ENCODE assay signal across 21 cellular contexts in the genomic region with DNA sequence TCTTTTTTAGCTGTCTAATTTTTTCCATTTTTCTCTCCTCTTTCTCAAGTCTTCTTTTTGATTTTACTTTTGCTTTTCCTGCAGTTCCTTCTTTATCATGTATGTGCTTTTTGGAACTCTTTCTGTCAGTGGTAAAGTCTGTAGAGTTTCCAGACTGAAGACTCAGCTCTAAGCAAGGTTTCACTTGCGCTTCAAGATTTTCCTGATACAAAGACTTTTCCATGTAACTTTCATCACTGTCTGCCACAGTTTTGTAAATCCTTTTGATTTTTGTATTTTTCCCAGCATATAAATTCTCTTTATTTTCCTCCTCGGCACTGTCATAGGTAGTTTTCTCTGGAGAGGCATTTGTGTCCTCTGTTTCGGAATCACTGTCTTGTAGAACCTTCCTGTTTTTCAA.
"Had no signal": no experiment of that assay in that cellular context is flagged by ENCODE, and none has a peak within 500 bp of the region (broad histone marks: within the 10 kb centered on the region; RNA-seq: fewer than 3 reads in every experiment).

No MANE protein-coding gene starts in this region.

- ATAC-seq: esophagus mucosa; gastroesophageal sphincter; heart left ventricle; left lobe of liver; natural killer cell treated with Interleukin-12 subunit alpha and Interleukin-12 subunit beta and Interleukin-15 and Interleukin-18, amount 100 ng/mL, for 72 hours; stimulated activated naive CD8-positive, alpha-beta T cell treated with anti-CD3 and anti-CD28 coated beads, Interleukin-15, amount 100 ng/mL, for 72 hours had no signal

- H3K9me3 ChIP-seq: gastroesophageal sphincter, heart left ventricle, suprapubic skin, transverse colon, vagina had no signal

- H3K4me3 Mint-ChIP-seq: activated CD4-positive, alpha-beta T cell treated with anti-CD3 and anti-CD28 coated beads, Interleukin-2, amount 10 ng/mL, durations not matched to agents 24 days and 14 days; activated naive CD8-positive, alpha-beta T cell; activated T-helper 1 cell treated with anti-CD3 and anti-CD28 coated beads, Interleukin-12 subunit alpha, Interleukin-12 subunit beta, Interleukin-2, Interleukin-4 antibody, amounts not matched to agents 30 ng/mL and 10 ng/mL and 1 ng/mL, durations not matched to agents 14 hours and 24 hours and 36 hours; mesothelial cell of epicardium; natural killer cell treated with Interleukin-12 subunit alpha and Interleukin-12 subunit beta and Interleukin-15 and Interleukin-18, amount 100 ng/mL, for 72 hours; stimulated activated naive CD8-positive, alpha-beta T cell treated with anti-CD3 and anti-CD28 coated beads, Interleukin-15, amount 100 ng/mL, for 72 hours had no signal

- H3K27ac Mint-ChIP-seq: activated CD4-positive, alpha-beta T cell treated with anti-CD3 and anti-CD28 coated beads, Interleukin-2, amount 10 ng/mL, durations not matched to agents 24 days and 14 days; activated naive CD8-positive, alpha-beta T cell; activated T-helper 1 cell treated with anti-CD3 and anti-CD28 coated beads, Interleukin-12 subunit alpha, Interleukin-12 subunit beta, Interleukin-2, Interleukin-4 antibody, amounts not matched to agents 30 ng/mL and 10 ng/mL and 1 ng/mL, durations not matched to agents 14 hours and 24 hours and 36 hours; mesothelial cell of epicardium; natural killer cell treated with Interleukin-12 subunit alpha and Interleukin-12 subunit beta and Interleukin-15 and Interleukin-18, amount 100 ng/mL, for 72 hours; progenitor cell of endocrine pancreas; stimulated activated naive CD8-positive, alpha-beta T cell treated with anti-CD3 and anti-CD28 coated beads, Interleukin-15, amount 100 ng/mL, for 72 hours had no signal

- H3K27me3 Mint-ChIP-seq: activated CD4-positive, alpha-beta T cell treated with anti-CD3 and anti-CD28 coated beads, Interleukin-2, amount 10 ng/mL, durations not matched to agents 24 days and 14 days; activated naive CD8-positive, alpha-beta T cell; natural killer cell treated with Interleukin-12 subunit alpha and Interleukin-12 subunit beta and Interleukin-15 and Interleukin-18, amount 100 ng/mL, for 72 hours; progenitor cell of endocrine pancreas; stimulated activated naive CD8-positive, alpha-beta T cell treated with anti-CD3 and anti-CD28 coated beads, Interleukin-15, amount 100 ng/mL, for 72 hours had no signal

- DNase-seq: activated CD4-positive, alpha-beta T cell treated with anti-CD3 and anti-CD28 coated beads, Interleukin-2, amount 10 ng/mL, durations not matched to agents 24 days and 14 days; activated CD4-positive, CD25-positive, alpha-beta regulatory T cell; activated CD8-positive, alpha-beta memory T cell treated with anti-CD3 and anti-CD28 coated beads for 24 hours; effector CD4-positive, alpha-beta T cell; heart left ventricle; kidney; occipital lobe; stimulated activated naive CD8-positive, alpha-beta T cell treated with anti-CD3 and anti-CD28 coated beads, Interleukin-15, amount 100 ng/mL, for 72 hours; T1000; transverse colon had no signal

- H3K27ac ChIP-seq: gastroesophageal sphincter, heart left ventricle, suprapubic skin, transverse colon, vagina had no signal

- H3K36me3 ChIP-seq: gastroesophageal sphincter, suprapubic skin, transverse colon, vagina had no signal

- H3K4me3 ChIP-seq: gastroesophageal sphincter, heart left ventricle, lung, suprapubic skin, transverse colon, vagina had no signal

- H3K9me3 Mint-ChIP-seq: activated CD4-positive, alpha-beta T cell treated with anti-CD3 and anti-CD28 coated beads, Interleukin-2, amount 10 ng/mL, durations not matched to agents 24 days and 14 days; activated T-helper 1 cell treated with anti-CD3 and anti-CD28 coated beads, Interleukin-12 subunit alpha, Interleukin-12 subunit beta, Interleukin-2, Interleukin-4 antibody, amounts not matched to agents 30 ng/mL and 10 ng/mL and 1 ng/mL, durations not matched to agents 14 hours and 24 hours and 36 hours; mesothelial cell of epicardium; natural killer cell treated with Interleukin-12 subunit alpha and Interleukin-12 subunit beta and Interleukin-15 and Interleukin-18, amount 100 ng/mL, for 72 hours; stimulated activated naive CD8-positive, alpha-beta T cell treated with anti-CD3 and anti-CD28 coated beads, Interleukin-15, amount 100 ng/mL, for 72 hours had no signal

- H3K27me3 ChIP-seq: heart left ventricle, suprapubic skin, transverse colon, vagina had no signal
